Comparison of ENCODE assay signal across 8 cellular contexts in the genomic region with DNA sequence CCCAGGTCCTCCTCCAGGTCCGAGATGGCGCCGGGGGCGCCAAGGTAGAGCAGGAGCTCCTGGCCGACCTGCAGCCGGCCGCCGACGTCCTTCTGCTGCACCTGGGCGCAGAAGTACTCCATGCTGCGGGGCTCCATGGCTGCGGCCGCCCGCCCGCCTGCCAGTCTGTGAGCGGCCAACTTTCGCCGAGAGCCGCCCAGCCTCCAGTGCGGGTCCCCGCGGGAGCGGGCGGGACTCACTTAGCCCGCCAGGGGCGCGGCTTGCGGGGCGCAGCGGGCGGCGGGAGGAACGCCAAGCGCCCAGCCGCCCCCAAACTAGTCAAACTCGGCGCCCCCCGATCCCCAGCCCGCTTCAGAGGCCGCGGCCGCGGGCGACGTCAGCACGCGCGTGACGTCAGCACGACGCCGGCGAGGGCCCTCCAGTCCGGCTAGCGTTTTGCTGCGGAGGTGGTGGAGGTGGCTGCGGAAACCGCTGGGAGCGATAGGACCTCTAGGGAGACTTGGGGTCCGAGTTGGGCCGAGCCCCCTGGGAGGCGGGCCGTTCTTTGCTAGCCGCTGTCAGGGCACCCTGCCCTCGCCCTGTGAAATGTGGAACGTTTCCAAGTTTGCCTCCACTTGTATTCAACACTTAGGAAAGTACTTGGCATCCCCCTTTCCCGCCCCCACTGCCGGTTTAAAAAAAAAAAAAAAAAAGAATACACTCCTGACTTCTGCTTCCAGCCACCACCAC. TPM values are rescaled to one million over a fixed set of nuclear protein-coding genes. Genes with fewer than 3 reads are reported as not detected.
DNase-seq lines count a peak whose midpoint lies in the region; ATAC-seq and TF ChIP-seq lines count a peak whose summit lies in the region.

TSS of gene CLASP2 (minus strand) at position 389 of the 729 bp plus-strand sequence. CDS start at position 137, 252 bp downstream.

- peaks cover 3% of the 10 kb centered on the region for H3K36me3 ChIP-seq in NT2/D1 (ENCODE audit: insufficient read depth, insufficient read length, low read length)

- peaks cover 21% of the 10 kb centered on the region for H3K4me1 Mint-ChIP-seq in activated CD8-positive, alpha-beta memory T cell treated with anti-CD3 and anti-CD28 coated beads, Interleukin-2, amount 10 ng/mL, durations not matched to agents 7 days and 5 days
- peaks cover 9% of the 10 kb centered on the region for H3K4me1 Mint-ChIP-seq in mesothelial cell of epicardium

- no peaks in the 10 kb centered on the region for H3K27me3 ChIP-seq in NT2/D1 (ENCODE audit: insufficient read depth, insufficient read length)

- peak; percentile 46 for TF ChIP-seq CTCF in mesothelial cell of epicardium (IDR thresholded peaks at IDR 0.05; ENCODE audit: unreplicated experiment)

- in situ Hi-C loops in endometrial microvascular endothelial cells (cut with HindIII; ENCODE audit: inconsistent ontology term, low pct_unique_long_range_greater_than_20kb, low sequenced_read_pairs): no loop called here

- H3K9me3 ChIP-seq in NT2/D1 (ENCODE audit: insufficient read depth, low read length): no peaks in the 10 kb centered on the region

- H3K27me3 Mint-ChIP-seq in activated CD8-positive, alpha-beta memory T cell treated with anti-CD3 and anti-CD28 coated beads, Interleukin-2, amount 10 ng/mL, durations not matched to agents 7 days and 5 days: peaks cover 2% of the 10 kb centered on the region
- no peaks in the 10 kb centered on the region for H3K27me3 Mint-ChIP-seq in mesothelial cell of epicardium (ENCODE audit: low read depth)

- H3K4me3 Mint-ChIP-seq in activated CD8-positive, alpha-beta memory T cell treated with anti-CD3 and anti-CD28 coated beads, Interleukin-2, amount 10 ng/mL, durations not matched to agents 7 days and 5 days: peak within 1 kb of the TSS; percentile 92
- no peak within 1 kb of the TSS for H3K4me3 Mint-ChIP-seq in mesothelial cell of epicardium

- H3K27ac Mint-ChIP-seq in activated CD8-positive, alpha-beta memory T cell treated with anti-CD3 and anti-CD28 coated beads, Interleukin-2, amount 10 ng/mL, durations not matched to agents 7 days and 5 days: peak within 1 kb of the TSS; percentile 92
- peak within 1 kb of the TSS; percentile 98 for H3K27ac Mint-ChIP-seq in mesothelial cell of epicardium

- no peaks in the 10 kb centered on the region for H3K4me1 ChIP-seq in NT2/D1 (ENCODE audit: insufficient read depth, insufficient read length)

- peak within 1 kb of the TSS; percentile 91 for H3K9ac ChIP-seq in NT2/D1 (ENCODE audit: insufficient read length, low read depth)

- CTCF ChIA-PET in activated CD8-positive, alpha-beta memory T cell treated with anti-CD3 and anti-CD28 coated beads, Interleukin-2, amount 10 ng/mL, durations not matched to agents 7 days and 5 days (lab: Charles Lee): interaction anchor here (1.0 to 1.5 kb wide), 2 partner anchors 72 to 770 kb away, joined by 3 read pairs; no protein-coding TSS in a partner anchor

- peak within 1 kb of the TSS; percentile 78 for H3K4me3 ChIP-seq in NT2/D1 (ENCODE audit: insufficient read length, low read depth)

- DNase-seq in COLO829 (ENCODE audit: low spot score) (peak; percentile 83), HT-29 (ENCODE audit: low spot score) (peak; percentile 78), NT2/D1 (ENCODE audit: low read depth, low spot score) (peak; percentile 84), mesothelial cell of epicardium (ENCODE audit: low spot score in 2 of 2, unreplicated experiment in 2 of 2) (peak; percentile 77 to 88)
- peak; percentile 90 for DNase-seq in activated CD8-positive, alpha-beta memory T cell treated with anti-CD3 and anti-CD28 coated beads, Interleukin-2, amount 10 ng/mL, durations not matched to agents 7 days and 5 days
- DNase-seq in stimulated activated CD8-positive, alpha-beta memory T cell treated with anti-CD3 and anti-CD28 coated beads, Interleukin-15, amount 100 ng/mL, for 4 hours (ENCODE audit: low read depth in 2 of 2): peak; percentile 67 to 79

- ATAC-seq in GM21360 (IDR thresholded peaks at IDR 0.05; ENCODE audit: unreplicated experiment): peak; percentile 91
- ATAC-seq in activated CD8-positive, alpha-beta memory T cell treated with anti-CD3 and anti-CD28 coated beads, Interleukin-2, amount 10 ng/mL, durations not matched to agents 7 days and 5 days: peak; percentile 91

- H3K9me3 Mint-ChIP-seq in activated CD8-positive, alpha-beta memory T cell treated with anti-CD3 and anti-CD28 coated beads, Interleukin-2, amount 10 ng/mL, durations not matched to agents 7 days and 5 days (ENCODE audit: low read depth): no peaks in the 10 kb centered on the region
- H3K9me3 Mint-ChIP-seq in mesothelial cell of epicardium: no peaks in the 10 kb centered on the region

- H3K36me3 Mint-ChIP-seq in activated CD8-positive, alpha-beta memory T cell treated with anti-CD3 and anti-CD28 coated beads, Interleukin-2, amount 10 ng/mL, durations not matched to agents 7 days and 5 days: peaks cover 5% of the 10 kb centered on the region
- no peaks in the 10 kb centered on the region for H3K36me3 Mint-ChIP-seq in mesothelial cell of epicardium

RNA-seq across cellular contexts. Expression of gene CLASP2, which starts in this region (rescaled TPM):
- total RNA-seq in HT-29 (2014; rRNA removed; shearing (Covaris generic)): 38.1 and 49.5 TPM in 2 replicates
- 10 to 100 TPM; 47.7 to 55.1 TPM for total RNA-seq in activated CD8-positive, alpha-beta memory T cell treated with anti-CD3 and anti-CD28 coated beads, Interleukin-2, amount 10 ng/mL, durations not matched to agents 7 days and 5 days
- total RNA-seq in endometrial microvascular endothelial cells (ENCODE audit: inconsistent ontology term) (42.1 TPM), mesothelial cell of epicardium (57.6 to 71.3 TPM (median 64.4 TPM) in 3 replicates)

Comparison
In these comparisons a context has a peak if more than half of its experiments do, and no peak if none do; other contexts are left out.
1. Peak in every context shown above with its lines: DNase-seq, ATAC-seq and H3K4me3 ChIP-seq.